In the genomic region with DNA sequence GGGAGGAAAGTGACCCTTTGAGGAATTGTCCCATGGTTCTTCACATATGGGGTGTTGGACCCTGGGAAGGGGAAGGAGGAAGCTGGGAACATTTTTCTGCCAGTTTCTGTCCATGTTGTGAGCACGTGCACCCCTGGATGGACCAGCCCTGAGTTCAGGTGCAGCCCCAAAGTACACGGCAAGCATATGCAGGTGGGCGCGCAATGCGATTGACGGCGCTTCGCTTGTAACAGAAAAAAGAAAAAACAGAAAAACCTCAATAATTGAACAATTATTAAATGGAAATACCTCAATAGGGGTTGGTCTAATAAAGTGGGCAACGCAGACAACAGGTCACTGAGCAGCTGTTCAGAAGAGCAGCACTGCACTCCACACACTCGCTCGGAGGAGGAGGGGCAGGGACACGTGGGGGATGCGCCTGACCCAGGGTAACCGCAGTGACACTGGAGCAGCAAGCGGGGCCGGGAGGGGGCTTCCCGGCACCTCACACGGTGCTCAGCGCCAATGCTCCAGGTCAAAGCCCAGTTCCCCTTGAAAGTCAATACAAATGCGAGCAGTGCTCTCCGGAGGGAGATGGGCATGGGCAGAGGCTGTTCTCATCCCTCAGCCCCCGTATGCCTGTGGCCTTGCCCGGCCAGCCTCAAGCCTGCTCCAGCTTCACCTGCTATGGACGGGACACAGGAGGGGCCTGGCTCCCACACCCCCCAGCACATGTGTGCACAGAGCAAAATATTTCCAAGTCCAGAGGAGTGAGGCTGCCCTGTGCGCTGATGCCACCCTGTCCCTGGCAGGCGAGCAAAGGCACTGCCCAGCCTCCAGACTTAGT, we compare ENCODE assay signal across 19 cellular contexts. TPM values are rescaled to one million over a fixed set of nuclear protein-coding genes. Genes with fewer than 3 reads are reported as not detected.
"Had no signal": no experiment of that assay in that cellular context is flagged by ENCODE, and none has a peak within 500 bp of the region (broad histone marks: within the 10 kb centered on the region; RNA-seq: fewer than 3 reads in every experiment).

No MANE protein-coding gene starts in this region.

- H3K27me3 ChIP-seq: SJSA1, thyroid gland had no signal

- H3K27ac ChIP-seq: breast epithelium, epithelial cell of prostate, SJSA1, thyroid gland, uterus had no signal

- DNase-seq: activated CD4-positive, alpha-beta memory T cell treated with anti-CD3 and anti-CD28 coated beads, Interleukin-2, amount 10 ng/mL, durations not matched to agents 7 days and 5 days; activated CD4-positive, alpha-beta T cell treated with anti-CD3 and anti-CD28 coated beads for 4 hours; immature natural killer cell; SW 1271 had no signal

- H3K4me3 Mint-ChIP-seq: activated CD4-positive, alpha-beta memory T cell treated with anti-CD3 and anti-CD28 coated beads, Interleukin-2, amount 10 ng/mL, durations not matched to agents 7 days and 5 days; activated naive CD8-positive, alpha-beta T cell; immature natural killer cell; nephron; stimulated activated effector memory CD8-positive, alpha-beta T cell treated with anti-CD3 and anti-CD28 coated beads, Interleukin-12 subunit alpha, Interleukin-12 subunit beta, amount 100 ng/mL, for 72 hours; WTC11 had no signal

- H3K4me3 ChIP-seq: breast epithelium, SJSA1, thyroid gland, uterus had no signal

- H3K4me1 ChIP-seq: breast epithelium, SJSA1, uterus had no signal

- H3K9me3 ChIP-seq: breast epithelium, SJSA1, thyroid gland, uterus had no signal

- ATAC-seq: stimulated activated effector memory CD8-positive, alpha-beta T cell treated with anti-CD3 and anti-CD28 coated beads, Interleukin-12 subunit alpha, Interleukin-12 subunit beta, amount 100 ng/mL, for 72 hours; WTC11 had no signal

- H3K27ac Mint-ChIP-seq: activated CD4-positive, alpha-beta memory T cell treated with anti-CD3 and anti-CD28 coated beads, Interleukin-2, amount 10 ng/mL, durations not matched to agents 7 days and 5 days; activated naive CD8-positive, alpha-beta T cell; immature natural killer cell; nephron; stimulated activated effector memory CD8-positive, alpha-beta T cell treated with anti-CD3 and anti-CD28 coated beads, Interleukin-12 subunit alpha, Interleukin-12 subunit beta, amount 100 ng/mL, for 72 hours; WTC11 had no signal

- H3K9me3 Mint-ChIP-seq: activated CD4-positive, alpha-beta memory T cell treated with anti-CD3 and anti-CD28 coated beads, Interleukin-2, amount 10 ng/mL, durations not matched to agents 7 days and 5 days; immature natural killer cell; stimulated activated effector memory CD8-positive, alpha-beta T cell treated with anti-CD3 and anti-CD28 coated beads, Interleukin-12 subunit alpha, Interleukin-12 subunit beta, amount 100 ng/mL, for 72 hours had no signal

- H3K36me3 Mint-ChIP-seq: activated naive CD8-positive, alpha-beta T cell; immature natural killer cell; stimulated activated effector memory CD8-positive, alpha-beta T cell treated with anti-CD3 and anti-CD28 coated beads, Interleukin-12 subunit alpha, Interleukin-12 subunit beta, amount 100 ng/mL, for 72 hours had no signal

- H3K36me3 ChIP-seq: breast epithelium, SJSA1, thyroid gland, uterus had no signal

- H3K27me3 Mint-ChIP-seq: activated CD4-positive, alpha-beta memory T cell treated with anti-CD3 and anti-CD28 coated beads, Interleukin-2, amount 10 ng/mL, durations not matched to agents 7 days and 5 days had no signal

- H3K4me1 Mint-ChIP-seq: activated CD4-positive, alpha-beta memory T cell treated with anti-CD3 and anti-CD28 coated beads, Interleukin-2, amount 10 ng/mL, durations not matched to agents 7 days and 5 days had no signal

RNA-seq across cellular contexts. Expression of a gene that starts 6.6 kb away (rescaled TPM):
- total RNA-seq: activated CD4-positive, alpha-beta memory T cell treated with anti-CD3 and anti-CD28 coated beads, Interleukin-2, amount 10 ng/mL, durations not matched to agents 7 days and 5 days; breast epithelium; cerebellum; dermis microvascular lymphatic vessel endothelial cell; frontal cortex; omental fat pad; pulmonary artery endothelial cell; SJSA1; T-helper 2 cell treated with Interferon-gamma antibody and Interleukin-4, amounts not matched to agents 100 ng/mL and 5 ng/mL, for 36 hours; uterus; WTC11 had no signal
- polyA plus RNA-seq: immature natural killer cell had no signal

RNA-seq across cellular contexts. Expression of a gene that starts 54.3 kb away (rescaled TPM):
- total RNA-seq: dermis microvascular lymphatic vessel endothelial cell; T-helper 2 cell treated with Interferon-gamma antibody and Interleukin-4, amounts not matched to agents 100 ng/mL and 5 ng/mL, for 36 hours had no signal
